In genomic region chr20:40691566-40692239, GRCh38 we compare ENCODE assay signal across 28 cellular contexts. TPM values are rescaled to one million over a fixed set of nuclear protein-coding genes. Genes with fewer than 3 reads are reported as not detected.
A peak's percentile ranks its signal among the peaks of the same experiment; 100 is the strongest.
DNase-seq lines count a peak whose midpoint lies in the region; ATAC-seq, FAIRE-seq and TF ChIP-seq lines count a peak whose summit lies in the region.
"Had no signal": no experiment of that assay in that cellular context is flagged by ENCODE, and none has a peak within 500 bp of the region (broad histone marks: within the 10 kb centered on the region; RNA-seq: fewer than 3 reads in every experiment).

No MANE protein-coding gene starts in this region.

- no peak for TF ChIP-seq RAD21 in H1 (IDR thresholded peaks at IDR 0.05 in 1 of 2, conservative IDR thresholded peaks at IDR 0.05 in 1 of 2; ENCODE audit: low read depth in 2 of 2, low read length in 2 of 2)

- H3K4me1 ChIP-seq in H1 (replicated peaks in 1 of 4; ENCODE audit: control insufficient read depth in 3 of 4, insufficient read depth in 4 of 4, low read length in 3 of 4), result peaks cover 0 to 38% (median 24%) of the 10 kb centered on the region in 4 experiments; a peak in 6 of 7 replicates
- H3K4me1 ChIP-seq in thoracic aorta (ENCODE audit: control insufficient read depth in 1 of 2, low read depth in 2 of 2), result peaks cover 4 to 5% of the 10 kb centered on the region in 2 donors
- H3K4me1 ChIP-seq: BE2C, SJCRH30 had no signal

- H2AFZ ChIP-seq in H1 (ENCODE audit: low read length), result no peak overlapping the region

- no peak overlapping the region for H3K27ac ChIP-seq in H1 (ENCODE audit: low read depth, low read length)
- no peak overlapping the region for H3K27ac ChIP-seq in thoracic aorta
- H3K27ac ChIP-seq: SJCRH30 had no signal

- no peak overlapping the region for H3K23ac ChIP-seq in H1 (ENCODE audit: insufficient read length)

- no peaks in the 10 kb centered on the region for H3K79me2 ChIP-seq in H1 (ENCODE audit: control insufficient read depth in 1 of 2, insufficient read depth in 2 of 2, low read length in 2 of 2)

- H2AK5ac ChIP-seq in H1 (ENCODE audit: low read depth, low read length), result no peak overlapping the region

- POLR2A ChIA-PET in H1 (lab: Charles Lee; ENCODE audit: partially characterized antibody), result interaction anchor here (1.9 kb wide), 1 partner anchor 7 kb away, joined by 4 read pairs; no protein-coding TSS in a partner anchor

- DNase-seq in Right ventricle myocardium inferior (ENCODE audit: missing footprints) (peak; percentile 62), left cardiac atrium (no peak), H1 (ENCODE audit: low read depth in 1 of 2, low spot score in 2 of 2) (peak in 1 of 2 experiments; percentile 66), mesenteric fat pad (ENCODE audit: low spot score) (peak; percentile 55), thoracic aorta (ENCODE audit: low spot score) (no peak), NOMO-1 (lab: John Stamatoyannopoulos, UW; ENCODE audit: unreplicated experiment in 2 of 2) (no peak), NCI-H1694 (lab: John Stamatoyannopoulos, UW) (no peak)
- DNase-seq: activated CD4-positive, alpha-beta T cell treated with anti-CD3 and anti-CD28 coated beads for 4 hours; activated CD8-positive, alpha-beta memory T cell treated with anti-CD3 and anti-CD28 coated beads, Interleukin-2, amount 10 ng/mL, durations not matched to agents 7 days and 5 days; BE2C; Caco-2; DMS79 treated with DMSO at 0.1 percent for 48 hours; effector CD4-positive, alpha-beta T cell; gastrocnemius medialis; NCI-H1417; NCI-H2107; NCI-H510A; SJCRH30; stimulated activated naive CD8-positive, alpha-beta T cell treated with anti-CD3 and anti-CD28 coated beads, Interleukin-15, Interleukin-2, amounts not matched to agents 100 U/mL and 50 U/mL, for 24 hours; T-helper 1 cell; transverse colon had no signal

- H2BK20ac ChIP-seq in H1 (ENCODE audit: low read length), result no peak overlapping the region

- CTCF ChIA-PET in H1 (lab: Charles Lee; ENCODE audit: partially characterized antibody), result interaction anchor here (0.6 to 2.5 kb wide), 7 partner anchors 10 to 256 kb away, joined by 3 to 12 read pairs (median 3); no protein-coding TSS in a partner anchor

- H4K20me1 ChIP-seq in H1 (replicated peaks in 1 of 2; ENCODE audit: control insufficient read depth in 1 of 2, insufficient read depth in 2 of 2, low read length in 2 of 2), result peaks cover 11 to 20% of the 10 kb centered on the region in 2 experiments

- no peak for FAIRE-seq in H1 (lab: Jason Lieb, UNC)
- FAIRE-seq: A204.1, GM12878, GM19239, TTC549 had no signal

- H2BK120ac ChIP-seq in H1 (replicated peaks; ENCODE audit: low read depth, low read length), result no peak overlapping the region

- H2BK5ac ChIP-seq in H1 (ENCODE audit: low read depth, low read length), result no peak overlapping the region

- 4% methylated on average over 29 of the region's 29 CpGs; no CpG with 5 or more reads in 1 of the 2 experiments for WGBS in H1 (ENCODE audit: extremely low coverage in 1 of 2, insufficient coverage in 1 of 2, insufficient read length in 1 of 2, insufficient replicate concordance in 2 of 2, low coverage in 1 of 2, low lambda C conversion rate in 2 of 2, missing lambda C conversion rate in 1 of 2), 2 experiments

- H4K5ac ChIP-seq in H1 (ENCODE audit: insufficient read length, low read depth, low read length), result no peak overlapping the region

- H3K9me3 ChIP-seq in H1 (ENCODE audit: insufficient read depth in 2 of 2, low read depth in 1 of 2, low read length in 1 of 2) (no peaks in the 10 kb centered on the region), thoracic aorta (no peaks in the 10 kb centered on the region)
- H3K9me3 ChIP-seq: BE2C, Caco-2, gastrocnemius medialis, SJCRH30, transverse colon had no signal

- intact Hi-C loops in Right ventricle myocardium inferior (cut with DNase I), result loop anchor here (2.0 to 10.0 kb wide), 3 partner anchors 531 to 1577 kb away; no protein-coding TSS in a partner anchor
- intact Hi-C loops in left cardiac atrium (cut with DNase I), result loop anchor here (10.0 kb wide), 5 partner anchors 427 to 867 kb away; no protein-coding TSS in a partner anchor

- H2BK12ac ChIP-seq in H1 (ENCODE audit: low read depth, low read length), result peak overlapping the region; percentile 1; the same call in 1 of the 2 replicates

- H3K27me3 ChIP-seq in H1 (replicated peaks in 1 of 4; ENCODE audit: control insufficient read depth in 3 of 4, extremely low read depth in 1 of 4, insufficient read depth in 3 of 4, low read length in 3 of 4) (peaks cover 69 to 97% (median 87%) of the 10 kb centered on the region in 4 experiments), thoracic aorta (replicated peaks; ENCODE audit: insufficient read depth) (no peaks in the 10 kb centered on the region)

- TF ChIP-seq EP300 in H1 (IDR thresholded peaks at IDR 0.05; ENCODE audit: borderline replicate concordance in 1 of 2, low read depth in 2 of 2, low read length in 2 of 2), result no peak

- ATAC-seq in Right ventricle myocardium inferior (no peak), left cardiac atrium (no peak), thoracic aorta (ENCODE audit: insufficient number of reproducible peaks, low FRiP score, low read depth) (no peak), HG03045 (IDR thresholded peaks at IDR 0.05; ENCODE audit: unreplicated experiment) (no peak)
- ATAC-seq: activated CD8-positive, alpha-beta memory T cell treated with anti-CD3 and anti-CD28 coated beads, Interleukin-2, amount 10 ng/mL, durations not matched to agents 7 days and 5 days; esophagus mucosa; gastrocnemius medialis; GM12878; left lobe of liver; stimulated activated naive CD8-positive, alpha-beta T cell treated with anti-CD3 and anti-CD28 coated beads, Interleukin-15, Interleukin-2, amounts not matched to agents 100 U/mL and 50 U/mL, for 24 hours had no signal

- H4K91ac ChIP-seq in H1 (replicated peaks; ENCODE audit: insufficient read length, low read length), result no peak overlapping the region

- H4K8ac ChIP-seq in H1 (ENCODE audit: extremely low read depth, insufficient read depth, low read length), result 0 out of 2 replicates have a peak overlapping the region, but pooled peaks have one; percentile 20

- no peak overlapping the region for H3K14ac ChIP-seq in H1 (ENCODE audit: insufficient read length)

- TF ChIP-seq POLR2A in H1 (IDR thresholded peaks at IDR 0.05; ENCODE audit: control extremely low read depth in 1 of 2, low read depth in 2 of 2, low read length in 2 of 2), result no peak

- no peak overlapping the region for H3K4ac ChIP-seq in H1 (replicated peaks; ENCODE audit: insufficient read length, low read depth, low read length)

- no peak overlapping the region for H3K9ac ChIP-seq in H1 (replicated peaks in 1 of 4; ENCODE audit: extremely low read depth in 1 of 4, low read depth in 3 of 4, low read length in 3 of 4)

- peaks cover 0 to 7% (median 0%) of the 10 kb centered on the region in 4 experiments; a peak in 1 of 8 replicates for H3K36me3 ChIP-seq in H1 (ENCODE audit: control insufficient read depth in 2 of 4, insufficient read depth in 4 of 4, low read length in 3 of 4)
- H3K36me3 ChIP-seq in thoracic aorta, result no peaks in the 10 kb centered on the region
- H3K36me3 ChIP-seq: BE2C, gastrocnemius medialis, SJCRH30, transverse colon had no signal

- no peak overlapping the region for H3K56ac ChIP-seq in H1 (replicated peaks; ENCODE audit: insufficient read length, low read depth, low read length)

- no peak overlapping the region; the same call in 1 of the 2 replicates for H3K18ac ChIP-seq in H1 (ENCODE audit: extremely low read depth, low read length)

- no peaks in the 10 kb centered on the region for H3K79me1 ChIP-seq in H1 (ENCODE audit: low read depth, low read length)

- peak overlapping the region; percentile 44 to 97 for H3K4me2 ChIP-seq in H1 (ENCODE audit: insufficient read depth in 1 of 2, low read depth in 2 of 2, low read length in 2 of 2)

- 0 out of 2 replicates have a peak overlapping the region, but pooled peaks have one; percentile 61 for H2BK15ac ChIP-seq in H1 (ENCODE audit: low read length)

- TF ChIP-seq CTCF in H1 (IDR thresholded peaks at IDR 0.05; ENCODE audit: control extremely low read depth in 1 of 3, insufficient read depth in 1 of 3, low read depth in 1 of 3, low read length in 3 of 3), result no peak
- no peak for TF ChIP-seq CTCF in thoracic aorta (IDR thresholded peaks at IDR 0.05)

- peak overlapping the region in 3 of 4 experiments; percentile 18 to 75 (median 21); a peak in 4 of 8 replicates for H3K4me3 ChIP-seq in H1 (ENCODE audit: extremely low read depth in 1 of 4, insufficient read depth in 2 of 4, low read depth in 3 of 4, low read length in 4 of 4)
- H3K4me3 ChIP-seq in thoracic aorta, result peak overlapping the region; percentile 77
- H3K4me3 ChIP-seq: GM12878, SJCRH30, transverse colon had no signal

- peaks cover 24% of the 10 kb centered on the region; the same call in 1 of the 2 replicates for H3K23me2 ChIP-seq in H1 (ENCODE audit: low read depth, low read length)

TF ChIP-seq in H1, 55 proteins besides CTCF, POLR2A, EP300 and RAD21:
- no peak for TF ChIP-seq SIRT6 (IDR thresholded peaks at IDR 0.05; ENCODE audit: low read length)
- no peak for TF ChIP-seq NANOG (IDR thresholded peaks at IDR 0.05; ENCODE audit: insufficient read depth, low read depth, low read length, poor library complexity, severe bottlenecking)
- TF ChIP-seq CTBP2 (IDR thresholded peaks at IDR 0.05; ENCODE audit: borderline replicate concordance, insufficient read depth, insufficient read length, low read length), result peak; percentile 43
- no peak for TF ChIP-seq TCF12 (IDR thresholded peaks at IDR 0.05; ENCODE audit: low read depth, low read length)
- TF ChIP-seq SUZ12 (IDR thresholded peaks at IDR 0.05; ENCODE audit: low read length), result no peak; the same call in 1 of the 2 replicates
- no peak for TF ChIP-seq SP1 (IDR thresholded peaks at IDR 0.05; ENCODE audit: low read depth, low read length)
- peak; percentile 33 for TF ChIP-seq KDM4A (IDR thresholded peaks at IDR 0.05; ENCODE audit: low read depth, low read length, severe bottlenecking)
- peak; percentile 86 for TF ChIP-seq RNF2 (IDR thresholded peaks at IDR 0.05; ENCODE audit: borderline replicate concordance, low read depth, low read length, missing control alignments, poor library complexity, severe bottlenecking)
- no peak for TF ChIP-seq NRF1 (IDR thresholded peaks at IDR 0.05; ENCODE audit: low read depth, low read length)
- no peak for TF ChIP-seq JUN (IDR thresholded peaks at IDR 0.05; ENCODE audit: low read depth, low read length)

RNA-seq across cellular contexts. Expression of gene MAFB, which starts 2.7 kb away (rescaled TPM):
- 17.7 TPM for total RNA-seq in Right ventricle myocardium inferior
- total RNA-seq in left cardiac atrium, result 10 to 100 TPM; 24.8 to 32.5 TPM
- total RNA-seq in H1 (2021; fragmentation: NEBNext Ultra II Directional; extraction: Animal tissue kit (Norgen Biotek cat#: 25700)), result 1.6 and 1.8 TPM in 2 replicates
- polyA plus RNA-seq in H1 (2011; rRNA removed), result 0.83 and 1.1 TPM in 2 replicates
- polyA plus RNA-seq in H1 (2011; cell fraction: cytosol; rRNA removed), result 0.54 TPM
- 1.4 TPM for polyA plus RNA-seq in H1 (2011; cell fraction: nucleus; rRNA removed)
- polyA plus RNA-seq in H1 (2012, experiment 1 of 2), result 0.77 to 1.4 TPM (median 1.2 TPM) in 4 replicates
- polyA plus RNA-seq in H1 (2012, experiment 2 of 2), result 1.6 TPM
- 1.7 TPM for polyA plus RNA-seq in H1 (2013, experiment 1 of 2)
- 1.4 TPM for polyA plus RNA-seq in H1 (2013, experiment 2 of 2)
- polyA minus RNA-seq in H1 (2011; rRNA and poly(A)+ RNA removed), result 0.66 and 0.76 TPM in 2 replicates
- polyA minus RNA-seq in H1 (2011; cell fraction: cytosol; rRNA and poly(A)+ RNA removed), result 1.4 TPM
- 4.2 TPM for polyA minus RNA-seq in H1 (2011; cell fraction: nucleus; rRNA and poly(A)+ RNA removed)
- total RNA-seq in mesenteric fat pad, result 86.0 TPM
- total RNA-seq in thoracic aorta, result 10 to 100 TPM; 75.0 to 82.9 TPM
- total RNA-seq: GM12878, SJCRH30 had no signal

Comparison
In these comparisons a context has a peak if more than half of its experiments do, and no peak if none do; other contexts are left out.
1. DNase-seq: peak in Right ventricle myocardium inferior (single experiment) and mesenteric fat pad (single experiment); none in left cardiac atrium (single experiment), thoracic aorta (single experiment), NOMO-1 (0 of 2) and NCI-H1694 (single experiment).